Comparison of ENCODE assay signal across 9 cellular contexts in genomic region chr2:54977149-54977548, GRCh38.
A peak's percentile ranks its signal among the peaks of the same experiment; 100 is the strongest.
DNase-seq lines count a peak whose midpoint lies in the region; ATAC-seq and TF ChIP-seq lines count a peak whose summit lies in the region.
"Had no signal": no experiment of that assay in that cellular context is flagged by ENCODE, and none has a peak within 500 bp of the region (broad histone marks: within the 10 kb centered on the region; RNA-seq: fewer than 3 reads in every experiment).

No MANE protein-coding gene starts in this region.

- H3K9me3 Mint-ChIP-seq in activated B cell treated with CpG ODN at 0.5 μM for 24 hours: no peaks in the 10 kb centered on the region
- H3K9me3 Mint-ChIP-seq in activated T-cell treated with anti-CD3 and anti-CD28 coated beads, Interleukin-2, amount 50 U/mL, for 4 hours: no peaks in the 10 kb centered on the region

- TF ChIP-seq POLR2A in stomach (IDR thresholded peaks at IDR 0.05): no peak

- H3K27ac Mint-ChIP-seq in activated B cell treated with CpG ODN at 0.5 μM for 24 hours: peak overlapping the region; percentile 36

- no peak for DNase-seq in activated B cell treated with CpG ODN at 0.5 μM for 24 hours
- DNase-seq in stomach: no peak
- no peak for DNase-seq in islet precursor cell
- DNase-seq in NCI-H1105 treated with DMSO at 0.1 percent for 48 hours (lab: John Stamatoyannopoulos, UW): no peak
- DNase-seq in activated T-cell treated with anti-CD3 and anti-CD28 coated beads, Interleukin-2, amount 50 U/mL, for 4 hours: no peak
- DNase-seq: HCEC 1CT; NK-92 treated with Interleukin-12 subunit alpha and Interleukin-12 subunit beta, amount 100 ng/mL, for 24 hours had no signal

- H3K27me3 ChIP-seq in stomach: no peaks in the 10 kb centered on the region

- POLR2A ChIA-PET in activated B cell treated with CpG ODN at 0.5 μM for 24 hours (lab: Charles Lee): no interaction called here

- peaks cover 19 to 93% (median 63%) of the 10 kb centered on the region in 4 donors for H3K4me1 ChIP-seq in stomach

- CTCF ChIA-PET in activated B cell treated with CpG ODN at 0.5 μM for 24 hours (lab: Charles Lee): interaction anchor here (1.4 kb wide), 1 partner anchor 11 kb away, joined by 3 read pairs; no protein-coding TSS in a partner anchor

- no peaks in the 10 kb centered on the region for H3K9me3 ChIP-seq in stomach

- peak overlapping the region in 4 of 5 donors; percentile 14 to 71 (median 38) for H3K27ac ChIP-seq in stomach

- H3K4me3 ChIP-seq in stomach: no peak overlapping the region

- intact Hi-C loops in activated B cell treated with CpG ODN at 0.5 μM for 24 hours (cut with micrococcal nuclease) (no loop called here), stomach (cut with DNase I; ENCODE audit: low total_unique reads) (no loop called here)

- peak; percentile 82 for ATAC-seq in GM19372 (IDR thresholded peaks at IDR 0.05; ENCODE audit: low read depth, unreplicated experiment)
- peak; percentile 95 for ATAC-seq in HG02870 (IDR thresholded peaks at IDR 0.05; ENCODE audit: unreplicated experiment)
- ATAC-seq in activated B cell treated with CpG ODN at 0.5 μM for 24 hours (ENCODE audit: low read depth): no peak
- no peak for ATAC-seq in activated T-cell treated with anti-CD3 and anti-CD28 coated beads, Interleukin-2, amount 50 U/mL, for 4 hours

- TF ChIP-seq CTCF in activated B cell treated with CpG ODN at 0.5 μM for 24 hours (IDR thresholded peaks at IDR 0.05) (no peak), stomach (IDR thresholded peaks at IDR 0.05) (no peak)

- peaks cover 2 to 43% (median 11%) of the 10 kb centered on the region in 4 donors for H3K36me3 ChIP-seq in stomach

- peaks cover 44% of the 10 kb centered on the region for H3K36me3 Mint-ChIP-seq in activated B cell treated with CpG ODN at 0.5 μM for 24 hours (ENCODE audit: low read depth)
- peaks cover 19% of the 10 kb centered on the region for H3K36me3 Mint-ChIP-seq in activated T-cell treated with anti-CD3 and anti-CD28 coated beads, Interleukin-2, amount 50 U/mL, for 4 hours (ENCODE audit: insufficient read depth)

- WGBS in stomach, 5 donors: 36 to 42% (median 40%) methylated on average over 2 of the region's 2 CpGs

- H3K4me3 Mint-ChIP-seq in activated B cell treated with CpG ODN at 0.5 μM for 24 hours: no peak overlapping the region
- H3K4me3 Mint-ChIP-seq in activated T-cell treated with anti-CD3 and anti-CD28 coated beads, Interleukin-2, amount 50 U/mL, for 4 hours: no peak overlapping the region

- peaks cover 23% of the 10 kb centered on the region for H3K4me1 Mint-ChIP-seq in activated B cell treated with CpG ODN at 0.5 μM for 24 hours
- H3K4me1 Mint-ChIP-seq in activated T-cell treated with anti-CD3 and anti-CD28 coated beads, Interleukin-2, amount 50 U/mL, for 4 hours (ENCODE audit: low read depth): peaks cover 26% of the 10 kb centered on the region

- TF ChIP-seq EP300 in stomach (IDR thresholded peaks at IDR 0.05): no peak

- no peaks in the 10 kb centered on the region for H3K27me3 Mint-ChIP-seq in activated B cell treated with CpG ODN at 0.5 μM for 24 hours
- H3K27me3 Mint-ChIP-seq in activated T-cell treated with anti-CD3 and anti-CD28 coated beads, Interleukin-2, amount 50 U/mL, for 4 hours (ENCODE audit: low read depth): no peaks in the 10 kb centered on the region

Comparison
In these comparisons a context has a peak if more than half of its experiments do, and no peak if none do; other contexts are left out.
1. ATAC-seq: peak in GM19372 (single experiment) and HG02870 (single experiment); none in activated B cell treated with CpG ODN at 0.5 μM for 24 hours (single experiment) and activated T-cell treated with anti-CD3 and anti-CD28 coated beads, Interleukin-2, amount 50 U/mL, for 4 hours (0 of 2).